ENCODE assay signal across 10 cellular contexts in genomic region chr1:99758073-99758511, GRCh38.
DNase-seq lines count a peak whose midpoint lies in the region; ATAC-seq and TF ChIP-seq lines count a peak whose summit lies in the region.
"Had no signal": no experiment of that assay in that cellular context is flagged by ENCODE, and none has a peak within 500 bp of the region (broad histone marks: within the 10 kb centered on the region; RNA-seq: fewer than 3 reads in every experiment).

No MANE protein-coding gene starts in this region.

- H3K27ac Mint-ChIP-seq in stimulated activated memory B cell treated with anti-CD40 and anti-IgM and Interleukin-4, amounts not matched to agents 10 μg/mL and 1 μg/mL and 100 μg/mL, for 72 hours = peak overlapping the region; percentile 51

- peaks cover 7% of the 10 kb centered on the region for H3K36me3 Mint-ChIP-seq in stimulated activated memory B cell treated with anti-CD40 and anti-IgM and Interleukin-4, amounts not matched to agents 10 μg/mL and 1 μg/mL and 100 μg/mL, for 72 hours

- no peaks in the 10 kb centered on the region for H4K20me1 ChIP-seq in OCI-LY3 (ENCODE audit: insufficient read depth, low read length)

- no peak overlapping the region for H3K27ac ChIP-seq in OCI-LY3 (ENCODE audit: low read length)
- H3K27ac ChIP-seq in substantia nigra (ENCODE audit: low read depth, low read length, poor library complexity, severe bottlenecking) = no peak overlapping the region

- TF ChIP-seq CTCF in OCI-LY3 (IDR thresholded peaks at IDR 0.05; ENCODE audit: low read depth, low read length) = no peak

- H3K9me3 ChIP-seq in OCI-LY3 (ENCODE audit: insufficient read depth, low read length) = no peaks in the 10 kb centered on the region

- no peaks in the 10 kb centered on the region for H3K79me2 ChIP-seq in OCI-LY3 (ENCODE audit: low read length)

- no peaks in the 10 kb centered on the region for H3K27me3 ChIP-seq in OCI-LY3 (ENCODE audit: low read depth, low read length)

- peaks cover 27% of the 10 kb centered on the region for H3K4me1 Mint-ChIP-seq in stimulated activated memory B cell treated with anti-CD40 and anti-IgM and Interleukin-4, amounts not matched to agents 10 μg/mL and 1 μg/mL and 100 μg/mL, for 72 hours

- H3K9me3 Mint-ChIP-seq in stimulated activated memory B cell treated with anti-CD40 and anti-IgM and Interleukin-4, amounts not matched to agents 10 μg/mL and 1 μg/mL and 100 μg/mL, for 72 hours = peaks cover 3% of the 10 kb centered on the region

- no peak overlapping the region for H3K4me3 ChIP-seq in OCI-LY3 (ENCODE audit: low read length)

- no peak for DNase-seq in activated CD4-positive, CD25-positive, alpha-beta regulatory T cell treated with anti-CD3 and anti-CD28 coated beads, Interleukin-2, amount 50 U/mL, for 72 hours
- DNase-seq in activated CD4-positive, alpha-beta T cell treated with anti-CD3 and anti-CD28 coated beads for 4 hours = no peak
- DNase-seq in NCI-H1092 (lab: John Stamatoyannopoulos, UW) (no peak), substantia nigra (lab: John Stamatoyannopoulos, UW) (no peak)
- DNase-seq: activated CD4-positive, alpha-beta T cell treated with anti-CD3 and anti-CD28 coated beads for 48 hours; NCI-H510A treated with DMSO at 0.1 percent for 48 hours had no signal

- ATAC-seq in activated CD4-positive, CD25-positive, alpha-beta regulatory T cell treated with anti-CD3 and anti-CD28 coated beads, Interleukin-2, amount 50 U/mL, for 24 hours = peak; percentile 53 to 70
- peak; percentile 82 for ATAC-seq in HG02852 (IDR thresholded peaks at IDR 0.05; ENCODE audit: unreplicated experiment)
- ATAC-seq in stimulated activated memory B cell treated with anti-CD40 and anti-IgM and Interleukin-4, amounts not matched to agents 10 μg/mL and 1 μg/mL and 100 μg/mL, for 72 hours = peak; percentile 34

- no peak overlapping the region for H2AFZ ChIP-seq in OCI-LY3 (ENCODE audit: low read depth, low read length)

- H3K36me3 ChIP-seq in OCI-LY3 (replicated peaks; ENCODE audit: low read depth, low read length) = no peaks in the 10 kb centered on the region

- H3K4me2 ChIP-seq in OCI-LY3 (ENCODE audit: low read length) = peak overlapping the region; percentile 29; the same call in 1 of the 2 replicates

- H3K4me1 ChIP-seq in OCI-LY3 (ENCODE audit: low read length) = peaks cover 23% of the 10 kb centered on the region

- no peaks in the 10 kb centered on the region for H3K27me3 Mint-ChIP-seq in stimulated activated memory B cell treated with anti-CD40 and anti-IgM and Interleukin-4, amounts not matched to agents 10 μg/mL and 1 μg/mL and 100 μg/mL, for 72 hours

- H3K9ac ChIP-seq in OCI-LY3 (ENCODE audit: low read length) = no peak overlapping the region

- H3K4me3 Mint-ChIP-seq in stimulated activated memory B cell treated with anti-CD40 and anti-IgM and Interleukin-4, amounts not matched to agents 10 μg/mL and 1 μg/mL and 100 μg/mL, for 72 hours = peak overlapping the region; percentile 29
